ENCODE assay signal across 8 cellular contexts in the genomic region with DNA sequence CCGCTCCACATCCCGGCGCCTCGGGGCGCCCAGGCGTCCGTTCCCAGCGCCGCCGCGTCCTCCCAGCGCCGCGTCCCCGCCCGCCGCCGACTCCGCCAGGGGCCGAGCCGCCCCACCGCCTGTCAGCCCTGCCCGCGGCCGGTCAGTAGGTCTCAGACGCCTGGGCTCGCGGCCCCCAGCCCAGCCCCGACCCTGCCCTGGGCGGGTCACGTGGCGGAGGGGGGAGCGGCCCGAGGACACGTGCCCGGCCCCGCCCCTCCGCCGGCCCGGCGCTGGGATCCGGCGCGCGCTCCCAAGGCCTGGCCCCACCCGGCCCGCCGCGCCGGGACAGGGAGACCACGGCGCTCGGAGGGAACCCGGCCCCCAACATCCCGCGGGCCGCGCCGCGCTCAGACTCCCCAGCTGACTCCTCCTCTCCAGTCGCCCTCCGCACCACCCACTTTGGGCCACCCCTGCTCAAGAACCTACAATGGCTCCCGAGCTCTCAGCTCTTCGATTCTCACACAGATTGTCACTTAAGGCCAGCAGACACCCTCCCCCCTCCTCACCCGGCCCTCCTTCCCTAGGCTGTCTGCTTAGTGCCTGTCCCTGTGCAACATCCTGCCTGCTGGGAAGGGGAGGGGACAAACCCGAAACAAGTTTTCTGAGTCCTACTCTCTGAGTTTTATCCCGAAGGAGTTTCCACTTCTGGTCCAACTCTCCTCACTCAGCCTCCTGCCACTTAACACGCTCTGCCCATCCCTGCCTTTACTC. TPM values are rescaled to one million over a fixed set of nuclear protein-coding genes. Genes with fewer than 3 reads are reported as not detected.
A peak's percentile ranks its signal among the peaks of the same experiment; 100 is the strongest.
DNase-seq lines count a peak whose midpoint lies in the region; ATAC-seq and TF ChIP-seq lines count a peak whose summit lies in the region.

TSS of gene RAB3IL1 (minus strand) at position 210 of the 753 bp plus-strand sequence. CDS start at position 11, 199 bp downstream.

- H3K4me2 ChIP-seq in Karpas-422 (ENCODE audit: low read depth, low read length, poor library complexity, severe bottlenecking): no peak within 1 kb of the TSS

- TF ChIP-seq CTCF in foreskin keratinocyte (conservative IDR thresholded peaks at IDR 0.05): no peak
- no peak for TF ChIP-seq CTCF in nephron (IDR thresholded peaks at IDR 0.05; ENCODE audit: unreplicated experiment in 3 of 3)

- H3K79me2 ChIP-seq in Karpas-422 (ENCODE audit: low read length): no peaks in the 10 kb centered on the region

- no peaks in the 10 kb centered on the region for H3K9me2 ChIP-seq in Karpas-422 (replicated peaks; ENCODE audit: insufficient read depth, low read length)

- DNase-seq in AG08396 (ENCODE audit: low spot score) (peak; percentile 92), H7 (peak; percentile 99), foreskin keratinocyte (no peak), occipital lobe (lab: John Stamatoyannopoulos, UW) (no peak), NCI-H2081 (lab: John Stamatoyannopoulos, UW) (no peak), Karpas-422 (no peak)
- DNase-seq in activated CD8-positive, alpha-beta memory T cell treated with anti-CD3 and anti-CD28 coated beads, Interleukin-2, amount 50 U/mL, for 48 hours: peak; percentile 56

- H3K27ac Mint-ChIP-seq in nephron: peak within 1 kb of the TSS; percentile 81 to 98 (median 92)

- peaks cover 65% of the 10 kb centered on the region for H3K4me1 Mint-ChIP-seq in nephron

- no peak within 1 kb of the TSS for H2AFZ ChIP-seq in Karpas-422 (ENCODE audit: low read length)

- peaks cover 11% of the 10 kb centered on the region for H3K27me3 Mint-ChIP-seq in nephron (ENCODE audit: low read depth)

- peak within 1 kb of the TSS; percentile 85 to 93 (median 93) for H3K4me3 Mint-ChIP-seq in nephron

- peak; percentile 42 for ATAC-seq in foreskin keratinocyte

- no peaks in the 10 kb centered on the region for H3K9me3 ChIP-seq in Karpas-422 (ENCODE audit: low read length)

- H3K4me3 ChIP-seq in H7 (ENCODE audit: insufficient read depth, low read depth, low read length) (peak within 1 kb of the TSS; percentile 53), Karpas-422 (ENCODE audit: low read length) (no peak within 1 kb of the TSS)

- no peaks in the 10 kb centered on the region for H3K9me3 Mint-ChIP-seq in nephron

- H3K36me3 ChIP-seq in H7 (replicated peaks; ENCODE audit: control insufficient read depth, insufficient read depth, low read length) (no peaks in the 10 kb centered on the region), Karpas-422 (ENCODE audit: insufficient read depth, low read length) (no peaks in the 10 kb centered on the region)

- H3K9ac ChIP-seq in Karpas-422 (ENCODE audit: low read length): no peak within 1 kb of the TSS

- H3K27ac ChIP-seq in foreskin keratinocyte (no peak within 1 kb of the TSS), Karpas-422 (ENCODE audit: low read length) (no peak within 1 kb of the TSS)

- peaks cover 24% of the 10 kb centered on the region for H3K27me3 ChIP-seq in H7 (ENCODE audit: control insufficient read depth, insufficient read depth, low read length)
- H3K27me3 ChIP-seq in foreskin keratinocyte: peaks cover 68% of the 10 kb centered on the region
- no peaks in the 10 kb centered on the region for H3K27me3 ChIP-seq in Karpas-422 (ENCODE audit: low read length)

- no peaks in the 10 kb centered on the region for H4K20me1 ChIP-seq in Karpas-422 (ENCODE audit: insufficient read depth, low read depth, low read length)

- H3K4me1 ChIP-seq in foreskin keratinocyte: no peaks in the 10 kb centered on the region
- no peaks in the 10 kb centered on the region for H3K4me1 ChIP-seq in Karpas-422 (ENCODE audit: low read length)

- no peaks in the 10 kb centered on the region for H3K36me3 Mint-ChIP-seq in nephron (ENCODE audit: low read depth)

RNA-seq across cellular contexts. Expression of gene RAB3IL1, which starts in this region (rescaled TPM):
- total RNA-seq in H7 (2014; rRNA removed; shearing (Covaris generic)): 5.8 and 7.2 TPM in 2 replicates
- total RNA-seq in foreskin keratinocyte (0.31 and 0.35 TPM in 2 replicates), occipital lobe (2.3 TPM)
- polyA plus RNA-seq in foreskin keratinocyte: 0.52 and 0.55 TPM in 2 replicates
- total RNA-seq in Karpas-422 (2014; rRNA removed; shearing (Covaris generic); ENCODE audit: low replicate concordance): not detected in 2 replicates

Comparison
In these comparisons a context has a peak if more than half of its experiments do, and no peak if none do; other contexts are left out.
1. Peak in ATAC-seq in foreskin keratinocyte; RNA of the gene not detected or under 1 TPM.
2. DNase-seq: peak in AG08396 (single experiment), H7 (single experiment) and activated CD8-positive, alpha-beta memory T cell treated with anti-CD3 and anti-CD28 coated beads, Interleukin-2, amount 50 U/mL, for 48 hours (single experiment); none in foreskin keratinocyte (0 of 2), occipital lobe (single experiment), NCI-H2081 (0 of 2) and Karpas-422 (single experiment).